Comparison of ENCODE assay signal across 20 cellular contexts in the genomic region with DNA sequence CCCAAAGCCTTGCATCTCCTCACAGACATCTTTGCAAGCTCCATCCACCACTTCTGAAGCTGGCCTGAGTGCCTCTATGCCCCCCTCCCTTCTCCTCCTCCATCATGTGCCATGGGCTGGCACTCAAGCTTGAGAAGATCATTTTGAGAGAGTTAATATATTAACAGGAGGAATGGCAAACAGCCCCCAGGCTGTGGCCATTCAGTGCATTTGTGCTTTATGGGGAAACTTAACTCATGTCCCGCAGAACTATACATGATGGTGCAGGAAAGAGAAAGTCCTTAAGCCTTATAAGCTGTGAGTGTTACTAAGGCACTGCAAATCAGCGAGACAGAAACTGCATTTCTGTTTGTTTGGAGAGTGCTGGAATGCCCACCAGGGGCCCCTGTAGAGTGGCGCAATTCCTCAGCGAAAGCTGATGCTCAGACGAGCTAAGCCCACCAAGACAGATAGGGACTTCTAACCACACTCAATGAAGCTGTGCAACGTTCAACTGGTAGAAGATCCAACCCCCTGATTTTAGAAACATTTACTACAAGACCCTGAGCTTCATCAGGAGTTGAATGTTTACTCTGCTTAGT. TPM values are rescaled to one million over a fixed set of nuclear protein-coding genes. Genes with fewer than 3 reads are reported as not detected.
DNase-seq lines count a peak whose midpoint lies in the region; ATAC-seq and TF ChIP-seq lines count a peak whose summit lies in the region.
"Had no signal": no experiment of that assay in that cellular context is flagged by ENCODE, and none has a peak within 500 bp of the region (broad histone marks: within the 10 kb centered on the region; RNA-seq: fewer than 3 reads in every experiment).

No MANE protein-coding gene starts in this region.

- H3K4me3 Mint-ChIP-seq in Caco-2 (ENCODE audit: unreplicated experiment): no peak overlapping the region
- H3K4me3 Mint-ChIP-seq in chondrocyte (ENCODE audit: unreplicated experiment): no peak overlapping the region
- H3K4me3 Mint-ChIP-seq in naive thymus-derived CD8-positive, alpha-beta T cell: no peak overlapping the region

- no TSS peak for BruUV-seq in Caco-2 (replicated peaks; lab: Mats Ljungman, UMichigan)

- H3K9me3 Mint-ChIP-seq in Caco-2 (ENCODE audit: unreplicated experiment) (no peaks in the 10 kb centered on the region), chondrocyte (ENCODE audit: low read depth) (no peaks in the 10 kb centered on the region)
- no peaks in the 10 kb centered on the region for H3K9me3 Mint-ChIP-seq in naive thymus-derived CD8-positive, alpha-beta T cell

- H3K27ac Mint-ChIP-seq in Caco-2 (ENCODE audit: unreplicated experiment) (peak overlapping the region; percentile 31), chondrocyte (ENCODE audit: unreplicated experiment) (peak overlapping the region; percentile 2)
- H3K27ac Mint-ChIP-seq in naive thymus-derived CD8-positive, alpha-beta T cell: peak overlapping the region in 7 of 10 donors; percentile 11 to 78 (median 43)

- H3K4me2 ChIP-seq in Loucy (ENCODE audit: low read depth, low read length, poor library complexity, severe bottlenecking): no peak overlapping the region

- H3K27ac ChIP-seq in tibial nerve: no peak overlapping the region
- H3K27ac ChIP-seq: foreskin keratinocyte had no signal

- H3K9me2 ChIP-seq in Loucy (replicated peaks; ENCODE audit: low read depth, low read length): no peaks in the 10 kb centered on the region

- ATAC-seq in naive thymus-derived CD8-positive, alpha-beta T cell: no peak
- no peak for ATAC-seq in HG03095 (IDR thresholded peaks at IDR 0.05; ENCODE audit: unreplicated experiment)
- ATAC-seq: foreskin keratinocyte, left lobe of liver, Right ventricle myocardium inferior had no signal

- TF ChIP-seq POLR2A in tibial nerve (IDR thresholded peaks at IDR 0.05): no peak

- peaks cover 3% of the 10 kb centered on the region for H4K20me1 ChIP-seq in Loucy (ENCODE audit: insufficient read depth, low read length, poor library complexity, severe bottlenecking)

- H3K9me3 ChIP-seq in Caco-2 (no peaks in the 10 kb centered on the region), Loucy (ENCODE audit: insufficient read depth, low read depth, low read length) (no peaks in the 10 kb centered on the region), tibial nerve (no peaks in the 10 kb centered on the region)
- H3K9me3 ChIP-seq: HAP-1 had no signal

- POLR2A ChIA-PET in Caco-2 (lab: Charles Lee): no interaction called here
- POLR2A ChIA-PET in naive thymus-derived CD8-positive, alpha-beta T cell (lab: Charles Lee): interaction anchor here (0.6 to 0.7 kb wide), 2 partner anchors 189 to 415 kb away, joined by 3 read pairs; no protein-coding TSS in a partner anchor

- H3K79me2 ChIP-seq in Loucy (ENCODE audit: insufficient read depth, low read length): peaks cover 12% of the 10 kb centered on the region; the same call in 1 of the 2 replicates

- DNase-seq in Caco-2 (no peak), chondrocyte (ENCODE audit: low spot score) (no peak), tibial nerve (ENCODE audit: low spot score in 2 of 2) (no peak), NCI-H748 (lab: John Stamatoyannopoulos, UW; ENCODE audit: unreplicated experiment) (no peak)
- no peak for DNase-seq in naive thymus-derived CD8-positive, alpha-beta T cell
- DNase-seq: AML-193; anterior cingulate cortex; COR-L47; foreskin keratinocyte; KBM-7; NCI-H1930; NCI-H510A; occipital lobe; stimulated activated CD4-positive, alpha-beta T cell treated with anti-CD3 and anti-CD28 coated beads, Interleukin-1b, Interleukin-23, amount 100 ng/mL, for 48 hours; SW 1271 had no signal

- H3K4me1 Mint-ChIP-seq in Caco-2 (ENCODE audit: low read depth, unreplicated experiment) (peaks cover 7% of the 10 kb centered on the region), chondrocyte (ENCODE audit: low read depth) (peaks cover 31% of the 10 kb centered on the region)
- peaks cover 3 to 37% (median 15%) of the 10 kb centered on the region in 4 donors for H3K4me1 Mint-ChIP-seq in naive thymus-derived CD8-positive, alpha-beta T cell

- TF ChIP-seq CTCF in Caco-2 (IDR thresholded peaks at IDR 0.05; ENCODE audit: insufficient read depth in 1 of 2, low read depth in 1 of 2, low read length in 1 of 2, severe bottlenecking in 1 of 2, unreplicated experiment in 1 of 2) (no peak), Loucy (conservative IDR thresholded peaks at IDR 0.05; ENCODE audit: low read length) (0 out of 2 replicates have a peak, but pooled peaks have one; percentile 11), chondrocyte (IDR thresholded peaks at IDR 0.05) (peak; percentile 12), tibial nerve (IDR thresholded peaks at IDR 0.05) (no peak)

- intact Hi-C loops in Caco-2 (cut with micrococcal nuclease; ENCODE audit: unreplicated experiment): no loop called here

- 71 to 85% methylated on average over 6 of the region's 6 CpGs for WGBS in tibial nerve, 2 donors

- no peaks in the 10 kb centered on the region for H3F3A ChIP-seq in Loucy (ENCODE audit: low read depth)

- H3K27me3 ChIP-seq in Caco-2 (replicated peaks; ENCODE audit: control insufficient read depth, insufficient read depth, low read length) (no peaks in the 10 kb centered on the region), Loucy (ENCODE audit: insufficient read depth, low read length, poor library complexity, severe bottlenecking) (no peaks in the 10 kb centered on the region), tibial nerve (no peaks in the 10 kb centered on the region)
- H3K27me3 ChIP-seq: foreskin keratinocyte had no signal

- peaks cover 19% of the 10 kb centered on the region for H3K36me3 ChIP-seq in Caco-2 (ENCODE audit: control insufficient read depth, insufficient read depth, low read length)
- H3K36me3 ChIP-seq in Loucy (ENCODE audit: insufficient read depth, low read length): peaks cover 100% of the 10 kb centered on the region
- peaks cover 6 to 100% (median 28%) of the 10 kb centered on the region in 3 donors for H3K36me3 ChIP-seq in tibial nerve

- TF ChIP-seq EP300 in tibial nerve (IDR thresholded peaks at IDR 0.05): no peak

- no peaks in the 10 kb centered on the region for H3K4me1 ChIP-seq in Caco-2
- H3K4me1 ChIP-seq in Loucy (ENCODE audit: insufficient read depth, low read length, poor library complexity, severe bottlenecking): peaks cover 12% of the 10 kb centered on the region
- H3K4me1 ChIP-seq in tibial nerve: no peaks in the 10 kb centered on the region

- H3K36me3 Mint-ChIP-seq in Caco-2 (ENCODE audit: insufficient read depth, unreplicated experiment): peaks cover 98% of the 10 kb centered on the region
- peaks cover 45% of the 10 kb centered on the region for H3K36me3 Mint-ChIP-seq in chondrocyte (ENCODE audit: low read depth)
- H3K36me3 Mint-ChIP-seq in naive thymus-derived CD8-positive, alpha-beta T cell: peaks cover 4 to 99% (median 30%) of the 10 kb centered on the region in 3 donors

- no peak overlapping the region for H3K9ac ChIP-seq in Loucy (ENCODE audit: low read depth, low read length, poor library complexity, severe bottlenecking)

- no peak overlapping the region for H2AFZ ChIP-seq in Loucy (ENCODE audit: low read length)

- CTCF ChIA-PET in Caco-2 (lab: Charles Lee): interaction anchor here (0.5 to 0.7 kb wide), 2 partner anchors 28 to 57 kb away, joined by 3 read pairs; no protein-coding TSS in a partner anchor

- H3K27me3 Mint-ChIP-seq in Caco-2 (ENCODE audit: insufficient read depth, unreplicated experiment) (no peaks in the 10 kb centered on the region), chondrocyte (ENCODE audit: low read depth) (no peaks in the 10 kb centered on the region)
- H3K27me3 Mint-ChIP-seq in naive thymus-derived CD8-positive, alpha-beta T cell: no peaks in the 10 kb centered on the region

- H3K4me3 ChIP-seq in Caco-2 (ENCODE audit: low read depth, low read length): no peak overlapping the region
- no peak overlapping the region for H3K4me3 ChIP-seq in Loucy (ENCODE audit: low read length, poor library complexity, severe bottlenecking)
- H3K4me3 ChIP-seq in tibial nerve: no peak overlapping the region
- H3K4me3 ChIP-seq: HAP-1 had no signal

RNA-seq across cellular contexts. Expression of a gene that starts 26.8 kb away (rescaled TPM):
- total RNA-seq in Caco-2 (2022): 18.7 and 19.1 TPM in 2 replicates
- 63.9 to 69.0 TPM (median 64.4 TPM) in 3 replicates for total RNA-seq in chondrocyte
- total RNA-seq in naive thymus-derived CD8-positive, alpha-beta T cell: under 1 TPM; 0.69 to 0.83 TPM
- not detected for polyA plus RNA-seq in naive thymus-derived CD8-positive, alpha-beta T cell
- 1 to 10 TPM; 3.3 to 6.1 (median 5.1) TPM for total RNA-seq in tibial nerve
- total RNA-seq: occipital lobe had no signal

RNA-seq across cellular contexts. Expression of a gene that starts 36.1 kb away (rescaled TPM):
- total RNA-seq in Caco-2 (2022) (210 and 215 TPM in 2 replicates), chondrocyte (83.5 to 135 TPM (median 89.5 TPM) in 3 replicates), tibial nerve (100 to 1,000 TPM in 2 of 4 donors, 10 to 100 TPM in 2; 94.3 to 129 (median 111) TPM)
- 100 to 1,000 TPM; 455 to 471 TPM for total RNA-seq in naive thymus-derived CD8-positive, alpha-beta T cell
- 100 to 1,000 TPM; 169 to 207 (median 201) TPM for polyA plus RNA-seq in naive thymus-derived CD8-positive, alpha-beta T cell

Comparison
In these comparisons a context has a peak if more than half of its experiments do, and no peak if none do; other contexts are left out.
1. CTCF ChIP-seq: peak in Loucy (single experiment) and chondrocyte (single experiment); none in Caco-2 (0 of 2) and tibial nerve (0 of 5).
2. Peak in every context shown above with its lines, with median percentiles within 50 percentile points of each other: H3K27ac Mint-ChIP-seq.